Comparison of ENCODE assay signal across 16 cellular contexts in the genomic region with DNA sequence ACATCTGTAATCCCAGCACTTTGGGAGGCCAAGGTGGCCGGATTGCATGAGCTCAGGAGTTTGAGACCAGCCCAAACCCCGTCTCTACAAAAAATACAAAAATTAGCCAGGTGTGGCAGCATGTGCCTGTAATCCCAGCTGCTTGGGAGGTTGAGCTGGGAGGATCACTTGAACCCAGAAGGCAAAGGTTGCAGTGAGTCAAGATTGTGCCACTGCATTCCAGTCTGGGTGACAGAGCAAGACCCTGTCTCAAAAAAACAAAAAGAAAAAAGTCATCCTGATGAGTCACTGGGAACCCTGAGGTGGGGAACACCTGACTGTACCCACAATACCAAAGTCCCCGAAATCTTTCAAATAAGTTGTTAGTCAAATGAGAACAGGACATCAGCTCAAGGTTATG.
DNase-seq lines count a peak whose midpoint lies in the region; ATAC-seq and TF ChIP-seq lines count a peak whose summit lies in the region.
"Had no signal": no experiment of that assay in that cellular context is flagged by ENCODE, and none has a peak within 500 bp of the region (broad histone marks: within the 10 kb centered on the region; RNA-seq: fewer than 3 reads in every experiment).

No MANE protein-coding gene starts in this region.

- H3K79me2 ChIP-seq in mammary epithelial cell (ENCODE audit: insufficient read depth, low read length) (no peaks in the 10 kb centered on the region), mesendoderm (ENCODE audit: control insufficient read depth, insufficient read depth, low read length) (no peaks in the 10 kb centered on the region)

- no peak for DNase-seq in RWPE2 (ENCODE audit: low spot score)
- peak; percentile 37 for DNase-seq in mammary epithelial cell
- DNase-seq in epithelial cell of prostate (ENCODE audit: low read depth, low spot score), result no peak
- peak; percentile 12 for DNase-seq in mesendoderm
- no peak for DNase-seq in activated CD4-positive, alpha-beta T cell treated with anti-CD3 and anti-CD28 coated beads, Interleukin-2, amount 50 U/mL, for 48 hours
- DNase-seq in NCI-H1092 (lab: John Stamatoyannopoulos, UW), result no peak
- DNase-seq in SKM-1 (lab: John Stamatoyannopoulos, UW; ENCODE audit: unreplicated experiment), result no peak
- DNase-seq: ACHN; BE2C; C1 segment of cervical spinal cord; Caco-2; CD4-positive, CD25-positive, alpha-beta regulatory T cell; DMS79; GDM1; GM23248 had no signal

- H3K18ac ChIP-seq in mesendoderm (ENCODE audit: low read length), result no peak overlapping the region

- no peak overlapping the region for H3K23ac ChIP-seq in mesendoderm (ENCODE audit: low read length)

- CTCF ChIA-PET in mammary epithelial cell (lab: Charles Lee; ENCODE audit: low non-redundant PET), result no interaction called here

- BruUV-seq in mammary epithelial cell (replicated peaks; lab: Mats Ljungman, UMichigan), result no TSS peak

- no peak overlapping the region for H3K4ac ChIP-seq in mesendoderm (ENCODE audit: low read depth, low read length)

- H2BK5ac ChIP-seq in mesendoderm (ENCODE audit: low read length), result no peak overlapping the region

- no peak overlapping the region for H3K56ac ChIP-seq in mesendoderm (ENCODE audit: low read length)

- in situ Hi-C loops in mammary epithelial cell (cut with MboI; ENCODE audit: low sequenced_read_pairs in 2 of 2), result no loop called here

- no peaks in the 10 kb centered on the region for H4K20me1 ChIP-seq in mammary epithelial cell (ENCODE audit: insufficient read depth, low read length)

- H4K5ac ChIP-seq in mesendoderm (ENCODE audit: low read length), result no peak overlapping the region

- H3K27me3 ChIP-seq in RWPE2 (ENCODE audit: insufficient read depth, poor library complexity, severe bottlenecking) (no peaks in the 10 kb centered on the region), mammary epithelial cell (ENCODE audit: insufficient read depth, low read length) (no peaks in the 10 kb centered on the region), mesendoderm (ENCODE audit: insufficient read depth, low read length, poor library complexity) (no peaks in the 10 kb centered on the region)
- H3K27me3 ChIP-seq: BE2C had no signal

- H2AFZ ChIP-seq in mammary epithelial cell (ENCODE audit: low read depth, low read length), result no peak overlapping the region
- H2AFZ ChIP-seq: GM23248 had no signal

- no peak overlapping the region for H2AK5ac ChIP-seq in mesendoderm (ENCODE audit: low read length)

- no peaks in the 10 kb centered on the region for H3K36me3 ChIP-seq in RWPE2 (ENCODE audit: low read depth)
- H3K36me3 ChIP-seq in mammary epithelial cell (ENCODE audit: insufficient read depth, low read length), result no peaks in the 10 kb centered on the region
- no peaks in the 10 kb centered on the region for H3K36me3 ChIP-seq in mesendoderm (ENCODE audit: control insufficient read depth, insufficient read depth, low read length)
- H3K36me3 ChIP-seq: BE2C, HAP-1 had no signal

- dilution Hi-C loops in mammary epithelial cell (cut with HindIII; ENCODE audit: low sequenced_read_pairs), result no loop called here

- H3K27ac ChIP-seq in RWPE2 (ENCODE audit: poor library complexity, severe bottlenecking) (peak overlapping the region; percentile 54), mammary epithelial cell (ENCODE audit: insufficient read depth, low read depth, low read length) (no peak overlapping the region), epithelial cell of prostate (peak overlapping the region; percentile 72), mesendoderm (ENCODE audit: low read depth, low read length) (no peak overlapping the region)
- H3K27ac ChIP-seq: GM23248 had no signal

- 83% methylated on average over 3 of the region's 3 CpGs for WGBS in mammary epithelial cell (ENCODE audit: low coverage, missing lambda C conversion rate)
- no CpG with 5 or more reads among the region's 3 CpGs for WGBS in mesendoderm (ENCODE audit: extremely low coverage, insufficient coverage, low lambda C conversion rate)

- H4K8ac ChIP-seq in mesendoderm (ENCODE audit: low read depth, low read length), result no peak overlapping the region

- H3K4me2 ChIP-seq in mammary epithelial cell (ENCODE audit: insufficient read depth, low read depth, low read length) (no peak overlapping the region), mesendoderm (ENCODE audit: low read length) (no peak overlapping the region)

- H3K79me1 ChIP-seq in mesendoderm (ENCODE audit: low read length), result no peaks in the 10 kb centered on the region

- H3K9me3 ChIP-seq in RWPE2 (ENCODE audit: severe bottlenecking), result no peaks in the 10 kb centered on the region
- no peaks in the 10 kb centered on the region for H3K9me3 ChIP-seq in mammary epithelial cell (replicated peaks; ENCODE audit: insufficient read depth, low read length)
- H3K9me3 ChIP-seq: BE2C, Caco-2, HAP-1 had no signal

- H3K4me3 ChIP-seq in RWPE2 (ENCODE audit: severe bottlenecking), result no peak overlapping the region
- no peak overlapping the region for H3K4me3 ChIP-seq in mammary epithelial cell (replicated peaks in 1 of 3; ENCODE audit: insufficient read depth in 1 of 3, low read depth in 2 of 3, low read length in 3 of 3)
- no peak overlapping the region for H3K4me3 ChIP-seq in mesendoderm (ENCODE audit: low read length)
- H3K4me3 ChIP-seq: GM23248, HAP-1 had no signal

- peak; percentile 48; the same call in 2 of the 3 replicates for ATAC-seq in RWPE2 (ENCODE audit: low read depth)

- H3K4me1 ChIP-seq in RWPE2 (ENCODE audit: insufficient read depth, poor library complexity, severe bottlenecking), result peaks cover 8% of the 10 kb centered on the region
- no peaks in the 10 kb centered on the region for H3K4me1 ChIP-seq in mammary epithelial cell (ENCODE audit: insufficient read depth, low read length)
- H3K4me1 ChIP-seq in mesendoderm (ENCODE audit: control insufficient read depth, low read depth, low read length), result no peaks in the 10 kb centered on the region
- H3K4me1 ChIP-seq: BE2C, Caco-2, HAP-1 had no signal

- no peak overlapping the region for H2BK120ac ChIP-seq in mesendoderm (ENCODE audit: low read depth, low read length)

- H3K9ac ChIP-seq in mammary epithelial cell (ENCODE audit: insufficient read depth, low read length) (no peak overlapping the region), mesendoderm (ENCODE audit: low read length) (no peak overlapping the region)
- H3K9ac ChIP-seq: GM23248 had no signal

- TF ChIP-seq CTCF in RWPE2 (IDR thresholded peaks at IDR 0.05; ENCODE audit: poor library complexity, severe bottlenecking) (no peak), mammary epithelial cell (conservative IDR thresholded peaks at IDR 0.05 in 1 of 2, IDR thresholded peaks at IDR 0.05 in 1 of 2; ENCODE audit: extremely low read depth in 1 of 2, insufficient read depth in 1 of 2, low read depth in 1 of 2, low read length in 2 of 2) (no peak)

- intact Hi-C loops in mammary epithelial cell (cut with micrococcal nuclease), result no loop called here

- H2BK15ac ChIP-seq in mesendoderm (replicated peaks; ENCODE audit: low read depth), result no peak overlapping the region

Comparison
In these comparisons a context has a peak if more than half of its experiments do, and no peak if none do; other contexts are left out.
1. DNase-seq: peak in mammary epithelial cell (single experiment) and mesendoderm (single experiment); none in RWPE2 (single experiment), epithelial cell of prostate (single experiment), activated CD4-positive, alpha-beta T cell treated with anti-CD3 and anti-CD28 coated beads, Interleukin-2, amount 50 U/mL, for 48 hours (0 of 2), NCI-H1092 (single experiment) and SKM-1 (single experiment).
2. H3K27ac ChIP-seq: peak in RWPE2 (single experiment) and epithelial cell of prostate (single experiment); none in mammary epithelial cell (single experiment) and mesendoderm (single experiment).